ENCODE assay signal across 22 cellular contexts in the genomic region with DNA sequence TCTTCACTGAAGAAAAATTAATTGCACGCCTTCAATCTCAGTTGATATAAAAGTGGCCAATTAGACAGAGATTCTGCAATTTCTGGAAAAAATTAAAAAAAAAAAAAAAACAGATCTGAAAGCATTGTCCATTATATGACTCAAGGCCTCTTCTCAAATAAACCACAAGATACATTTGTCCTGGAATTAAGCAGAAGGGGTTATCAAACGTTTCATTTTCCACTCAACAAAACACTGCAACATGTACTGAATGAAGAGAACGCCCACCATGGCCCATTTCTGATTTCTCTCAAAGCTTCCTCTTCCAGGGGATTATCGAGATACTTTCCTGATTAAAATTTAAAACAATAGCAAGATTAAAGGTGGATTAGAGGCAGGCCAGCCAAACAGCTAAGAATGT. TPM values are rescaled to one million over a fixed set of nuclear protein-coding genes. Genes with fewer than 3 reads are reported as not detected.
DNase-seq lines count a peak whose midpoint lies in the region; ATAC-seq and TF ChIP-seq lines count a peak whose summit lies in the region.
"Had no signal": no experiment of that assay in that cellular context is flagged by ENCODE, and none has a peak within 500 bp of the region (broad histone marks: within the 10 kb centered on the region; RNA-seq: fewer than 3 reads in every experiment).

No MANE protein-coding gene starts in this region.

- no peaks in the 10 kb centered on the region for H3K9me3 ChIP-seq in SK-N-MC (ENCODE audit: low read depth, low read length)
- no peaks in the 10 kb centered on the region for H3K9me3 ChIP-seq in ovary
- H3K9me3 ChIP-seq: BE2C; BLaER1 treated with 17β-estradiol and CSF1 and Interleukin-3, amounts not matched to agents 10 nM and 100 nM; HAP-1 had no signal

- no peak for TF ChIP-seq EP300 in ovary (IDR thresholded peaks at IDR 0.05)

- no peak overlapping the region for H3K9ac ChIP-seq in SK-N-MC (ENCODE audit: insufficient read length)
- H3K9ac ChIP-seq: BLaER1 treated with 17β-estradiol and CSF1 and Interleukin-3, amounts not matched to agents 10 nM and 100 nM had no signal

- no peaks in the 10 kb centered on the region for H3K27me3 ChIP-seq in ovary

- intact Hi-C loops in ovary (cut with DNase I): loop anchor here in 1 of 4 donors (5.0 kb wide), 1 partner anchor 424 kb away; no protein-coding TSS in a partner anchor

- WGBS in ovary, 3 donors: 50 to 68% (median 67%) methylated on average over 4 of the region's 4 CpGs

- H3K4me1 ChIP-seq in ovary (ENCODE audit: insufficient read depth): no peaks in the 10 kb centered on the region
- H3K4me1 ChIP-seq: BE2C; BLaER1 treated with 17β-estradiol and CSF1 and Interleukin-3, amounts not matched to agents 10 nM and 100 nM; HAP-1 had no signal

- TF ChIP-seq POLR2A in ovary (IDR thresholded peaks at IDR 0.05): no peak

- no peaks in the 10 kb centered on the region for H3K36me3 ChIP-seq in SK-N-MC (ENCODE audit: insufficient read depth, low read length)
- no peaks in the 10 kb centered on the region for H3K36me3 ChIP-seq in ovary
- H3K36me3 ChIP-seq: BE2C; BLaER1 treated with 17β-estradiol and CSF1 and Interleukin-3, amounts not matched to agents 10 nM and 100 nM; HAP-1 had no signal

- H3K4me3 ChIP-seq in SK-N-MC: no peak overlapping the region
- no peak overlapping the region for H3K4me3 ChIP-seq in fibroblast of pulmonary artery (replicated peaks; ENCODE audit: low read depth, low read length)
- H3K4me3 ChIP-seq in ovary: no peak overlapping the region
- H3K4me3 ChIP-seq: BLaER1 treated with 17β-estradiol and CSF1 and Interleukin-3, amounts not matched to agents 10 nM and 100 nM; HAP-1 had no signal

- TF ChIP-seq CTCF in fibroblast of pulmonary artery (IDR thresholded peaks at IDR 0.05; ENCODE audit: low read length, missing control alignments) (no peak), ovary (IDR thresholded peaks at IDR 0.05) (no peak)

- DNase-seq in NCI-H82 (lab: John Stamatoyannopoulos, UW) (peak; percentile 41), NCI-H82 treated with DMSO at 0.1 percent for 48 hours (lab: John Stamatoyannopoulos, UW; ENCODE audit: unreplicated experiment) (no peak), SK-N-MC (ENCODE audit: low read depth, low spot score) (no peak), fibroblast of pulmonary artery (ENCODE audit: low read depth) (peak; percentile 11), ovary (no peak), NCI-H1417 (lab: John Stamatoyannopoulos, UW) (no peak)
- DNase-seq: ACHN; AML-193; BE2C; CD4-positive, alpha-beta T cell; CD8-positive, alpha-beta memory T cell; DMS53; DMS79 treated with DMSO at 0.1 percent for 48 hours; GF-D8; GOT3; HFFc6 had no signal

- H3K27ac ChIP-seq in SK-N-MC: 0 out of 2 replicates have a peak overlapping the region, but pooled peaks have one; percentile 35
- no peak overlapping the region for H3K27ac ChIP-seq in ovary
- H3K27ac ChIP-seq: 22Rv1; BLaER1 treated with 17β-estradiol and CSF1 and Interleukin-3, amounts not matched to agents 10 nM and 100 nM had no signal

- ATAC-seq in HG03095 (IDR thresholded peaks at IDR 0.05; ENCODE audit: unreplicated experiment) (no peak), HG02678 (IDR thresholded peaks at IDR 0.05; ENCODE audit: unreplicated experiment) (no peak)

RNA-seq across cellular contexts. Expression of gene PAPPA, which starts 5.8 kb away (rescaled TPM):
- total RNA-seq in ovary: 1 to 10 TPM; 1.6 to 5.5 (median 2.6) TPM
- polyA plus RNA-seq in ovary: 1 to 10 TPM in 1 of 2 donors, under 1 TPM in 1; 0.61 to 2.9 TPM
- total RNA-seq: CD8-positive, alpha-beta memory T cell had no signal
- polyA plus RNA-seq: CD14-positive monocyte; CD8-positive, alpha-beta memory T cell had no signal

Comparison
In these comparisons a context has a peak if more than half of its experiments do, and no peak if none do; other contexts are left out.
1. DNase-seq: peak in NCI-H82 (single experiment) and fibroblast of pulmonary artery (single experiment); none in NCI-H82 treated with DMSO at 0.1 percent for 48 hours (single experiment), SK-N-MC (single experiment), ovary (0 of 5) and NCI-H1417 (0 of 3).